In genomic region chr15:68475449-68475848, GRCh38 we compare ENCODE assay signal across 1 cellular context.
TF ChIP-seq lines count a peak whose summit lies in the region.

No MANE protein-coding gene starts in this region.

TF ChIP-seq in HEK293, 187 proteins besides CTCF, POLR2A, EP300 and RAD21 (continued from another document):
- TF ChIP-seq ZBTB44 (tag by site-specific recombination; IDR thresholded peaks at IDR 0.05) = no peak
